ENCODE assay signal across 1 cellular context in the genomic region with DNA sequence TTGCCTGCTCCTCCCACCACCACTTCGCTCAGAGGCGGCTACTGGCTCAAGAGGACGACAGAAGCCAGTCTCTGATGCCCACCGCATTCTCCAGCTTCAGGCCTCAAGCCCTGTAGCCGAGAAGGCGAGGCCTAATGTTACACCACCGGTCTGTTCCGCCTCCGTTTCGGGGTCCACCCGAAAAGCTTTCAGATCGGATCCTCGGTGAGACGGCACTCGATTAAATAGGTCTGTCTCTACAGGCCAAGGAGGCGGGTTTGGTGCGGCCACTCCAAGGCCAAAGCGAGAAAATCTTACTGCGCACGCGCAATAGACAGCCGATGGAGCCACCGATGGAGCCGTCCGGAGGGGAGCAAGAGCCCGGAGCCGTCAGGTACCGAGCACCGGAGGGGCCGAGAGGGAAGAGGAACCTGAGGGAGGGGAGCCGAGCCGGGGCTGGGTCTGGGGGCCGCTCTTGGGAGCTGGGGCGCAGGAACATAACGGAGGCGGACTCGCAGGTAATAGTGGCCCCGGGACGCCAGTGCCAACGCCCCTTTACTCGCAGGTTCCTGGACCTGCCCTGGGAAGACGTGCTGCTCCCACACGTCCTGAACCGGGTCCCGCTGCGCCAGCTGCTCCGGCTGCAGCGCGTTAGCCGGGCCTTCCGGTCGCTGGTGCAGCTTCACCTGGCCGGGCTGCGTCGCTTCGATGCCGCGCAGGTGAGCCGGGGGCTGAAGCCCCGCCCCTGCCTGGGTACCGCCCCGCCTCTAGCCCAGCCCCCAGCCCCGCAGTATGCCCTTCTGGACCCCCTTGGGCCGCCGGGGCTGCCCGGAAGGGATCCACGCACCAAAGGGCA.
A peak's percentile ranks its signal among the peaks of the same experiment; 100 is the strongest.
TF ChIP-seq lines count a peak whose summit lies in the region.

A gene with protein sequence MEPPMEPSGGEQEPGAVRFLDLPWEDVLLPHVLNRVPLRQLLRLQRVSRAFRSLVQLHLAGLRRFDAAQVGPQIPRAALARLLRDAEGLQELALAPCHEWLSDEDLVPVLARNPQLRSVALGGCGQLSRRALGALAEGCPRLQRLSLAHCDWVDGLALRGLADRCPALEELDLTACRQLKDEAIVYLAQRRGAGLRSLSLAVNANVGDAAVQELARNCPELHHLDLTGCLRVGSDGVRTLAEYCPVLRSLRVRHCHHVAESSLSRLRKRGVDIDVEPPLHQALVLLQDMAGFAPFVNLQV (plus strand): TSS at position 27 of the 835 bp plus-strand sequence. CDS start 294 bp downstream, at position 321.

TF ChIP-seq in SK-N-SH, 30 proteins besides CTCF, POLR2A, EP300 and RAD21 (continued from another document):
- TF ChIP-seq, protein P1, sequence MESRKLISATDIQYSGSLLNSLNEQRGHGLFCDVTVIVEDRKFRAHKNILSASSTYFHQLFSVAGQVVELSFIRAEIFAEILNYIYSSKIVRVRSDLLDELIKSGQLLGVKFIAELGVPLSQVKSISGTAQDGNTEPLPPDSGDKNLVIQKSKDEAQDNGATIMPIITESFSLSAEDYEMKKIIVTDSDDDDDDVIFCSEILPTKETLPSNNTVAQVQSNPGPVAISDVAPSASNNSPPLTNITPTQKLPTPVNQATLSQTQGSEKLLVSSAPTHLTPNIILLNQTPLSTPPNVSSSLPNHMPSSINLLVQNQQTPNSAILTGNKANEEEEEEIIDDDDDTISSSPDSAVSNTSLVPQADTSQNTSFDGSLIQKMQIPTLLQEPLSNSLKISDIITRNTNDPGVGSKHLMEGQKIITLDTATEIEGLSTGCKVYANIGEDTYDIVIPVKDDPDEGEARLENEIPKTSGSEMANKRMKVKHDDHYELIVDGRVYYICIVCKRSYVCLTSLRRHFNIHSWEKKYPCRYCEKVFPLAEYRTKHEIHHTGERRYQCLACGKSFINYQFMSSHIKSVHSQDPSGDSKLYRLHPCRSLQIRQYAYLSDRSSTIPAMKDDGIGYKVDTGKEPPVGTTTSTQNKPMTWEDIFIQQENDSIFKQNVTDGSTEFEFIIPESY (IDR thresholded peaks at IDR 0.05; ENCODE audit: borderline replicate concordance, low read depth), result no peak
- TF ChIP-seq, protein P2, sequence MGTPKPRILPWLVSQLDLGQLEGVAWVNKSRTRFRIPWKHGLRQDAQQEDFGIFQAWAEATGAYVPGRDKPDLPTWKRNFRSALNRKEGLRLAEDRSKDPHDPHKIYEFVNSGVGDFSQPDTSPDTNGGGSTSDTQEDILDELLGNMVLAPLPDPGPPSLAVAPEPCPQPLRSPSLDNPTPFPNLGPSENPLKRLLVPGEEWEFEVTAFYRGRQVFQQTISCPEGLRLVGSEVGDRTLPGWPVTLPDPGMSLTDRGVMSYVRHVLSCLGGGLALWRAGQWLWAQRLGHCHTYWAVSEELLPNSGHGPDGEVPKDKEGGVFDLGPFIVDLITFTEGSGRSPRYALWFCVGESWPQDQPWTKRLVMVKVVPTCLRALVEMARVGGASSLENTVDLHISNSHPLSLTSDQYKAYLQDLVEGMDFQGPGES (IDR thresholded peaks at IDR 0.05; ENCODE audit: low read depth, low read length), result no peak
- TF ChIP-seq CHD2 (IDR thresholded peaks at IDR 0.05; ENCODE audit: low read length, partially characterized antibody), result no peak
- TF ChIP-seq SMC3 (IDR thresholded peaks at IDR 0.05; ENCODE audit: low read depth, low read length), result no peak
- TF ChIP-seq, protein P3, sequence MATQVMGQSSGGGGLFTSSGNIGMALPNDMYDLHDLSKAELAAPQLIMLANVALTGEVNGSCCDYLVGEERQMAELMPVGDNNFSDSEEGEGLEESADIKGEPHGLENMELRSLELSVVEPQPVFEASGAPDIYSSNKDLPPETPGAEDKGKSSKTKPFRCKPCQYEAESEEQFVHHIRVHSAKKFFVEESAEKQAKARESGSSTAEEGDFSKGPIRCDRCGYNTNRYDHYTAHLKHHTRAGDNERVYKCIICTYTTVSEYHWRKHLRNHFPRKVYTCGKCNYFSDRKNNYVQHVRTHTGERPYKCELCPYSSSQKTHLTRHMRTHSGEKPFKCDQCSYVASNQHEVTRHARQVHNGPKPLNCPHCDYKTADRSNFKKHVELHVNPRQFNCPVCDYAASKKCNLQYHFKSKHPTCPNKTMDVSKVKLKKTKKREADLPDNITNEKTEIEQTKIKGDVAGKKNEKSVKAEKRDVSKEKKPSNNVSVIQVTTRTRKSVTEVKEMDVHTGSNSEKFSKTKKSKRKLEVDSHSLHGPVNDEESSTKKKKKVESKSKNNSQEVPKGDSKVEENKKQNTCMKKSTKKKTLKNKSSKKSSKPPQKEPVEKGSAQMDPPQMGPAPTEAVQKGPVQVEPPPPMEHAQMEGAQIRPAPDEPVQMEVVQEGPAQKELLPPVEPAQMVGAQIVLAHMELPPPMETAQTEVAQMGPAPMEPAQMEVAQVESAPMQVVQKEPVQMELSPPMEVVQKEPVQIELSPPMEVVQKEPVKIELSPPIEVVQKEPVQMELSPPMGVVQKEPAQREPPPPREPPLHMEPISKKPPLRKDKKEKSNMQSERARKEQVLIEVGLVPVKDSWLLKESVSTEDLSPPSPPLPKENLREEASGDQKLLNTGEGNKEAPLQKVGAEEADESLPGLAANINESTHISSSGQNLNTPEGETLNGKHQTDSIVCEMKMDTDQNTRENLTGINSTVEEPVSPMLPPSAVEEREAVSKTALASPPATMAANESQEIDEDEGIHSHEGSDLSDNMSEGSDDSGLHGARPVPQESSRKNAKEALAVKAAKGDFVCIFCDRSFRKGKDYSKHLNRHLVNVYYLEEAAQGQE (IDR thresholded peaks at IDR 0.05; ENCODE audit: low read depth, low read length), result peak; percentile 68
